In the genomic region with DNA sequence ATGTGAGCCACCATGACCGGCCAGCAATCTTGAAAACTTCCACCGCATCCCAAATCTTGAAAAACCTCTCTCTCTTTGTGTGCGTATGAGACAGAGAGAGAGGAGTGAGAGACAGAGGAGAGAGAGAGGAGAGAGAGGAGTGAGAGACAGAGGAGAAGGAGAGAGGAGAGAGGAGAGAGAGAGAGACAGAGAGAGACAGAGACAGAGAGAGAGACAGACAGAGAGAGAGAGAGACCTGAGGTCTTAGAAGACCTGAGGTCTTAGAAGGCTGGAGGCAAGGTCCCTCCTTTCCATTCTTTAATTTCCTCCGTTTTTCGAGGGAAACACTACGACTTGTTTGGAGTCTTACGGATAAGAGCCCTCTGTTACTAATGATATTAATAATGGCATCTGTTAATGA, we compare ENCODE assay signal across 1 cellular context.
TF ChIP-seq lines count a peak whose summit lies in the region.

No MANE protein-coding gene starts in this region.

TF ChIP-seq in SK-N-SH, 30 proteins besides CTCF, POLR2A, EP300 and RAD21 (continued from another document):
- TF ChIP-seq REST (IDR thresholded peaks at IDR 0.05; ENCODE audit: low read depth, low read length), result no peak
- no peak for TF ChIP-seq POLR2AphosphoS5 (IDR thresholded peaks at IDR 0.05; ENCODE audit: low read depth, low read length)
- TF ChIP-seq JUND (IDR thresholded peaks at IDR 0.05), result no peak
- TF ChIP-seq ELF1 (IDR thresholded peaks at IDR 0.05), result no peak
- TF ChIP-seq MXI1 (IDR thresholded peaks at IDR 0.05; ENCODE audit: low read depth, low read length), result no peak
- TF ChIP-seq PBX3 (IDR thresholded peaks at IDR 0.05), result no peak
- TF ChIP-seq EZH2phosphoT487 (IDR thresholded peaks at IDR 0.05; ENCODE audit: borderline replicate concordance, low read depth), result no peak
- TF ChIP-seq, protein P1, sequence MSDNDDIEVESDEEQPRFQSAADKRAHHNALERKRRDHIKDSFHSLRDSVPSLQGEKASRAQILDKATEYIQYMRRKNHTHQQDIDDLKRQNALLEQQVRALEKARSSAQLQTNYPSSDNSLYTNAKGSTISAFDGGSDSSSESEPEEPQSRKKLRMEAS (IDR thresholded peaks at IDR 0.05; ENCODE audit: low read depth), result no peak
TF ChIP-seq in SK-N-SH: peak in this region for 0.
